8 cellular contexts compared by ENCODE assay signal in genomic region chr3:140093742-140094141, GRCh38.
DNase-seq lines count a peak whose midpoint lies in the region; ATAC-seq and TF ChIP-seq lines count a peak whose summit lies in the region.

No MANE protein-coding gene starts in this region.

- peaks cover 3 to 26% (median 11%) of the 10 kb centered on the region in 5 donors for H3K27me3 Mint-ChIP-seq in naive thymus-derived CD8-positive, alpha-beta T cell

- POLR2A ChIA-PET in naive thymus-derived CD8-positive, alpha-beta T cell (lab: Charles Lee) = no interaction called here

- 12 to 16% (median 12%) methylated on average over 5 of the region's 5 CpGs for WGBS in psoas muscle, 3 donors

- H3K27me3 ChIP-seq in psoas muscle (ENCODE audit: insufficient read depth in 3 of 3, low read length in 2 of 3) = no peaks in the 10 kb centered on the region

- no peaks in the 10 kb centered on the region for H3K36me3 Mint-ChIP-seq in naive thymus-derived CD8-positive, alpha-beta T cell

- no peaks in the 10 kb centered on the region for H3K9me3 ChIP-seq in psoas muscle

- no peaks in the 10 kb centered on the region for H3K4me1 Mint-ChIP-seq in naive thymus-derived CD8-positive, alpha-beta T cell

- peak overlapping the region; percentile 46 for H3K27ac ChIP-seq in psoas muscle

- ATAC-seq in esophagus mucosa = peak; percentile 37
- peak; percentile 88 to 99 (median 93) for ATAC-seq in psoas muscle
- ATAC-seq in HG03571 (IDR thresholded peaks at IDR 0.05; ENCODE audit: unreplicated experiment) = no peak
- ATAC-seq in naive thymus-derived CD8-positive, alpha-beta T cell = no peak

- DNase-seq in EH (ENCODE audit: low read depth) (peak; percentile 57), NCI-H524 (lab: John Stamatoyannopoulos, UW) (peak; percentile 90 to 95), psoas muscle (peak; percentile 58 to 59), posterior vena cava (ENCODE audit: low spot score) (no peak), D341Med (ENCODE audit: low spot score) (no peak)
- no peak for DNase-seq in naive thymus-derived CD8-positive, alpha-beta T cell

- H3K4me3 Mint-ChIP-seq in naive thymus-derived CD8-positive, alpha-beta T cell = no peak overlapping the region

- H3K9me3 Mint-ChIP-seq in naive thymus-derived CD8-positive, alpha-beta T cell = peaks cover 0 to 2% (median 0%) of the 10 kb centered on the region in 9 donors

- peaks cover 27% of the 10 kb centered on the region for H3K4me1 ChIP-seq in psoas muscle

- no peak overlapping the region for H3K27ac Mint-ChIP-seq in naive thymus-derived CD8-positive, alpha-beta T cell

- H3K4me3 ChIP-seq in psoas muscle = peak overlapping the region; percentile 4

- H3K36me3 ChIP-seq in psoas muscle (ENCODE audit: insufficient read depth in 1 of 2, low read depth in 1 of 2) = no peaks in the 10 kb centered on the region

- TF ChIP-seq CTCF in psoas muscle (IDR thresholded peaks at IDR 0.05) = no peak

- intact Hi-C loops in psoas muscle (cut with DNase I) (loop anchor here in 1 of 2 donors (5.0 kb wide), 1 partner anchor 89 kb away; no protein-coding TSS in a partner anchor), posterior vena cava (cut with DNase I) (no loop called here)

Comparison
In these comparisons a context has a peak if more than half of its experiments do, and no peak if none do; other contexts are left out.
1. DNase-seq: peak in EH (single experiment), NCI-H524 (2 of 2) and psoas muscle (2 of 2); none in posterior vena cava (single experiment), D341Med (single experiment) and naive thymus-derived CD8-positive, alpha-beta T cell (0 of 10).
2. ATAC-seq: peak in esophagus mucosa (single experiment) and psoas muscle (4 of 4); none in HG03571 (single experiment) and naive thymus-derived CD8-positive, alpha-beta T cell (0 of 2).